8 cellular contexts compared by ENCODE assay signal in the genomic region with DNA sequence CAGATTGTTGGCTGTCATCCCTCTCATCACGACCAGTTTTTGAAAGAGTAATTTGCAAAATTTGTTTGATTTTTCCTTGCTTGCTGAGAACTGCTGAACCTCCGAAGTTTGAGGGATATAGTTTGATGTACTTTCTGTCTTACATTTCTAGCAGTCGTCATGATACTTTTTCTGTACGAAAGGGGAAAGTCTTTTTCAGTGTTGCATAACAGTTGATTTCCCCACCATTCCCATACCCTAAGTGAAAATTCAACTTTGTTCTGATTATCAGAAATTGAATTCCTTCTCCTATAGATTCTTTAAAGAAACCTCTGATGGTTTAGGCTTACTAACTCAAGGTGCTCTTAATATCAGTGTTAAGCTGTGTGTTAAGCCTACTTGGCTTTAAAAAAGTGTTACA. TPM values are rescaled to one million over a fixed set of nuclear protein-coding genes. Genes with fewer than 3 reads are reported as not detected.
DNase-seq lines count a peak whose midpoint lies in the region; ATAC-seq and TF ChIP-seq lines count a peak whose summit lies in the region.

No MANE protein-coding gene starts in this region.

- intact Hi-C loops in esophagus muscularis mucosa (cut with DNase I) (loop anchor here (10.0 kb wide), 1 partner anchor 62 kb away; no protein-coding TSS in a partner anchor), testis (cut with DNase I; ENCODE audit: low total_unique reads) (no loop called here)

- ATAC-seq in RWPE2 (ENCODE audit: low read depth): no peak
- no peak for ATAC-seq in GM19467 (IDR thresholded peaks at IDR 0.05; ENCODE audit: unreplicated experiment)

- TF ChIP-seq CTCF in RWPE2 (IDR thresholded peaks at IDR 0.05; ENCODE audit: poor library complexity, severe bottlenecking) (no peak), esophagus muscularis mucosa (IDR thresholded peaks at IDR 0.05) (no peak), testis (IDR thresholded peaks at IDR 0.05) (no peak)

- H3K27me3 ChIP-seq in RWPE2 (ENCODE audit: insufficient read depth, poor library complexity, severe bottlenecking) (no peaks in the 10 kb centered on the region), esophagus muscularis mucosa (no peaks in the 10 kb centered on the region), rectal smooth muscle tissue (ENCODE audit: control insufficient read depth, insufficient read depth, low read length) (no peaks in the 10 kb centered on the region), testis (no peaks in the 10 kb centered on the region)

- H3K9ac ChIP-seq in rectal smooth muscle tissue (ENCODE audit: low read length): no peak overlapping the region

- no peak for TF ChIP-seq EP300 in esophagus muscularis mucosa (IDR thresholded peaks at IDR 0.05)

- H3K27ac ChIP-seq in RWPE2 (ENCODE audit: poor library complexity, severe bottlenecking): no peak overlapping the region
- peak overlapping the region in 3 of 4 donors; percentile 93 to 96 (median 95) for H3K27ac ChIP-seq in esophagus muscularis mucosa (replicated peaks in 1 of 4)
- H3K27ac ChIP-seq in rectal smooth muscle tissue (ENCODE audit: low read depth, low read length): no peak overlapping the region
- no peak overlapping the region for H3K27ac ChIP-seq in testis

- H3K4me3 ChIP-seq in RWPE2 (ENCODE audit: severe bottlenecking) (peak overlapping the region; percentile 90), esophagus muscularis mucosa (peak overlapping the region; percentile 78 to 95 (median 87)), rectal smooth muscle tissue (ENCODE audit: low read length) (peak overlapping the region; percentile 81), testis (peak overlapping the region in 1 of 2 donors; percentile 83)

- H3K4me1 ChIP-seq in RWPE2 (ENCODE audit: insufficient read depth, poor library complexity, severe bottlenecking) (peaks cover 15% of the 10 kb centered on the region), esophagus muscularis mucosa (peaks cover 32 to 62% (median 51%) of the 10 kb centered on the region in 4 donors), rectal smooth muscle tissue (ENCODE audit: control insufficient read depth, insufficient read depth, low read length) (peaks cover 7% of the 10 kb centered on the region), testis (peaks cover 29% of the 10 kb centered on the region)

- no peak for TF ChIP-seq POLR2A in esophagus muscularis mucosa (IDR thresholded peaks at IDR 0.05; ENCODE audit: low read depth)
- TF ChIP-seq POLR2A in testis (IDR thresholded peaks at IDR 0.05): no peak

- H3K36me3 ChIP-seq in RWPE2 (ENCODE audit: low read depth): no peaks in the 10 kb centered on the region
- no peaks in the 10 kb centered on the region for H3K36me3 ChIP-seq in esophagus muscularis mucosa
- H3K36me3 ChIP-seq in rectal smooth muscle tissue (ENCODE audit: control insufficient read depth, insufficient read depth, low read length): no peaks in the 10 kb centered on the region
- H3K36me3 ChIP-seq in testis (ENCODE audit: low read depth, missing control alignments): no peaks in the 10 kb centered on the region

- H3K9me3 ChIP-seq in RWPE2 (ENCODE audit: severe bottlenecking): no peaks in the 10 kb centered on the region
- no peaks in the 10 kb centered on the region for H3K9me3 ChIP-seq in esophagus muscularis mucosa
- no peaks in the 10 kb centered on the region for H3K9me3 ChIP-seq in testis

- DNase-seq in ELR (ENCODE audit: low read depth) (peak; percentile 4), RWPE2 (ENCODE audit: low spot score) (no peak), esophagus muscularis mucosa (ENCODE audit: extremely low spot score) (no peak), occipital lobe (lab: John Stamatoyannopoulos, UW) (no peak), testis (no peak), NCI-H526 (lab: John Stamatoyannopoulos, UW) (no peak)

- 25% methylated on average over 4 of the region's 4 CpGs for WGBS in esophagus muscularis mucosa
- WGBS in testis, 2 donors: 22 to 24% methylated on average over 4 of the region's 4 CpGs

RNA-seq across cellular contexts. Expression of a gene that starts 1.6 kb away (rescaled TPM):
- total RNA-seq in esophagus muscularis mucosa (10 to 100 TPM; 31.6 to 36.1 (median 32.5) TPM), occipital lobe (26.0 TPM), testis (10 to 100 TPM; 67.3 to 67.8 TPM)
- polyA plus RNA-seq in testis (ENCODE audit: insufficient read depth, low read depth, low replicate concordance): 27.8 TPM

Comparison
In these comparisons a context has a peak if more than half of its experiments do, and no peak if none do; other contexts are left out.
1. H3K27ac ChIP-seq: peak in esophagus muscularis mucosa (3 of 4); none in RWPE2 (single experiment), rectal smooth muscle tissue (single experiment) and testis (0 of 2).